18 cellular contexts compared by ENCODE assay signal in the genomic region with DNA sequence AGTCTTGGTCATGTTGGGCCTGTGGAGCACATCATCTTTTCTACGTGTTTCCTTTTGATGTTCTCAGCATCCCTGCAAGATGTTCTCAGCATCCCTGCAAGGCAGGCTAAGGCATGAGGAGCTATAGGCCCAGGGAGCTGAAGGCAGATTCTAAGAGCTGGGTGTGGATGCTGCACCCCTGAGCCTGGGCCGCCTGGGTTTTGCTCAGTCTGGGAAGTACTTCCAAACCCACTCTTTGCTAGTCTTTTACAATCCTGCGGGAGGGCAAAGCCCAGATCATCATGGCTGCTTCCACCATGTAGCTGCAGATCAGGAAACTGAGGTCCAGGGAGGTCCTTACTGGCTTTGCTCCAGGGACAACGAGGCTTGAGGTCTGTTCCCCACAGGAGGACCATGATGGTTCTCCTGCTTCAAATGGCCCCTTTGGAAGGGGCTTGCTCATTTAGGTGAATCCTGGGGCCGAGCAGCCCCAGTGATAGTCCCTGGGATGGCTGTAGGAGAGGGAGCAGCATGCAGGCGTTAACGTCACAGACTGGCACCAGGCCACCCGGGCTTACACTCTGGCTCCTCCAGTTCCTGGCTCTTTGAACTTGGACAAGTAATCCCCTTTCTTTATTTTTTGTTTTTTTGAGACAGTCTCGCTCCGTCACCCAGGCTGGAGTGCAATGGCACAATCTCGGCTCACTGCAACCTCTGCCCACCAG. TPM values are rescaled to one million over a fixed set of nuclear protein-coding genes. Genes with fewer than 3 reads are reported as not detected.
"Had no signal": no experiment of that assay in that cellular context is flagged by ENCODE, and none has a peak within 500 bp of the region (broad histone marks: within the 10 kb centered on the region; RNA-seq: fewer than 3 reads in every experiment).

No MANE protein-coding gene starts in this region.

- H3K4me3 ChIP-seq: esophagus squamous epithelium, gastroesophageal sphincter, prostate gland had no signal

- H3K4me3 Mint-ChIP-seq: activated naive CD4-positive, alpha-beta T cell treated with anti-CD3 and anti-CD28 coated beads, Interleukin-2, amount 50 U/mL, for 24 hours; naive thymus-derived CD4-positive, alpha-beta T cell; neural crest cell; stimulated activated memory B cell treated with anti-CD40 and anti-IgM and Interleukin-4, amounts not matched to agents 10 μg/mL and 1 μg/mL and 100 μg/mL, for 72 hours had no signal

- ATAC-seq: naive thymus-derived CD4-positive, alpha-beta T cell; stimulated activated memory B cell treated with anti-CD40 and anti-IgM and Interleukin-4, amounts not matched to agents 10 μg/mL and 1 μg/mL and 100 μg/mL, for 72 hours had no signal

- H3K36me3 ChIP-seq: brain microvascular endothelial cell, prostate gland had no signal

- H3K27ac Mint-ChIP-seq: activated naive CD4-positive, alpha-beta T cell treated with anti-CD3 and anti-CD28 coated beads, Interleukin-2, amount 50 U/mL, for 24 hours; stimulated activated memory B cell treated with anti-CD40 and anti-IgM and Interleukin-4, amounts not matched to agents 10 μg/mL and 1 μg/mL and 100 μg/mL, for 72 hours had no signal

- H3K9me3 ChIP-seq: ascending aorta, esophagus squamous epithelium, gastroesophageal sphincter, heart left ventricle, prostate gland had no signal

- H3K27me3 Mint-ChIP-seq: activated naive CD4-positive, alpha-beta T cell treated with anti-CD3 and anti-CD28 coated beads, Interleukin-2, amount 50 U/mL, for 24 hours; naive thymus-derived CD4-positive, alpha-beta T cell; stimulated activated memory B cell treated with anti-CD40 and anti-IgM and Interleukin-4, amounts not matched to agents 10 μg/mL and 1 μg/mL and 100 μg/mL, for 72 hours had no signal

- H3K4me1 Mint-ChIP-seq: neural crest cell; stimulated activated memory B cell treated with anti-CD40 and anti-IgM and Interleukin-4, amounts not matched to agents 10 μg/mL and 1 μg/mL and 100 μg/mL, for 72 hours had no signal

- H3K9me3 Mint-ChIP-seq: activated naive CD4-positive, alpha-beta T cell treated with anti-CD3 and anti-CD28 coated beads, Interleukin-2, amount 50 U/mL, for 24 hours; naive thymus-derived CD4-positive, alpha-beta T cell; neural crest cell; stimulated activated memory B cell treated with anti-CD40 and anti-IgM and Interleukin-4, amounts not matched to agents 10 μg/mL and 1 μg/mL and 100 μg/mL, for 72 hours had no signal

- H3K27me3 ChIP-seq: ascending aorta, brain microvascular endothelial cell, esophagus squamous epithelium, gastroesophageal sphincter, heart left ventricle had no signal

- H3K36me3 Mint-ChIP-seq: activated naive CD4-positive, alpha-beta T cell treated with anti-CD3 and anti-CD28 coated beads, Interleukin-2, amount 50 U/mL, for 24 hours; stimulated activated memory B cell treated with anti-CD40 and anti-IgM and Interleukin-4, amounts not matched to agents 10 μg/mL and 1 μg/mL and 100 μg/mL, for 72 hours had no signal

- DNase-seq: activated CD4-positive, alpha-beta T cell treated with anti-CD3 and anti-CD28 coated beads for 1 hour; activated CD4-positive, alpha-beta T cell treated with anti-CD3 and anti-CD28 coated beads, Interleukin-2, amount 50 U/mL, for 1 hour; activated gamma-delta T cell treated with Interleukin-2 at 50 U/mL for 16 hours; activated T-cell treated with anti-CD3 and anti-CD28 coated beads, Interleukin-2, amount 50 U/mL, for 1 hour; brain microvascular endothelial cell; central memory CD4-positive, alpha-beta T cell; esophagus squamous epithelium; naive thymus-derived CD4-positive, alpha-beta T cell; small intestine; stimulated activated CD4-positive, alpha-beta T cell treated with anti-CD3 and anti-CD28 coated beads, Interleukin-15, amount 100 ng/mL, for 24 hours; T-helper 1 cell had no signal

- H3K27ac ChIP-seq: brain microvascular endothelial cell had no signal

RNA-seq across cellular contexts. Expression of gene LRRC75B, which starts 10.6 kb away (rescaled TPM):
- polyA plus RNA-seq: naive thymus-derived CD4-positive, alpha-beta T cell had no signal

RNA-seq across cellular contexts. Expression of gene GGT1, which starts 20.7 kb away (rescaled TPM):
- total RNA-seq: ascending aorta had no signal
